ENCODE assay signal across 9 cellular contexts in the genomic region with DNA sequence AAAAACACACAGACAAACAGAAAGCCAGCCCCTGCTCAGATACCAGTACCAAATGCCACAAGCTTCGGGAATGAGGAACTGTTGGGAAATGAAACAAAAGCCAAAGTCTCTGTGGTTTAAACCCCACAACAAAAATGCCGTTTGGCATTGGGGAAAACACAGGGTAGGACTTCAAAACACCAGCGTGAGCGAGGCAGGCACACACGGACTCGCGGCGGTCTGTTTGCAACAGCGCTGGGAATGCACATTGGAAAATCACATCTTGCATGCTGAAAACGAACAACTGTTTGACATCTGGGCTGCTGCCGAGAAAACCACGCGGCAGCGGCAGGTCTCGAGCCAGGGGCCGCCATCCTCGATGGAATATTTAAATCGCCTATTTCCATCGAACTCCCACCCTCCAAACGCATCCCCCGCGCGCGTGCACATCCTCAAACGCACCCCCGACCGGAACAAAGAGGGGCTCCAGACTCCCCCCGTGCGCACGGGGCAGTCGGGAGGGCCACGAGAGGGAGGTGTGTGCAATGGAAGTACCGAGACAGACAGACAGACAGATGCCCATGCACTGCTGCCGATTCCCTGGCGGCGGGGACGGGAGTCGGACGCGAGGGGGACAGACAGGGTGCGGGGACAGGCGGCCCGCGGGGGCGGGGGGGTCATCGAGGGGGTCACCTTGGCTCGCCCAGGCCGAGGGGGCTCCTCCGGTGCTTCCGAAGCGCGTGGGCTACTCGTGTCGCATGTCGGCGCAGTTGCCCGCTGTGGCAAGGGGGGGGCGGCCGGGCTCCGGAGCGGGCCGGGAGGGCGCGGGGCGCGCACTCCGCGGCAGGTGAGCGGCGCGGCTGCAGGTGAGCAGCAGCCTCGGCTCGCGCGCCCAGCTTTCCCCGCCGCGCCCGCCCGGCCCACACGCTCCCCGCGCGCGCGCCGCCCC. TPM values are rescaled to one million over a fixed set of nuclear protein-coding genes. Genes with fewer than 3 reads are reported as not detected.
DNase-seq lines count a peak whose midpoint lies in the region; ATAC-seq lines count a peak whose summit lies in the region.
"Had no signal": no experiment of that assay in that cellular context is flagged by ENCODE, and none has a peak within 500 bp of the region (broad histone marks: within the 10 kb centered on the region; RNA-seq: fewer than 3 reads in every experiment).

GPR12 (minus strand) TSS at position 880 of the 928 bp plus-strand sequence. CDS start 959 bp downstream, outside the sequence.

- H3K27me3 ChIP-seq in CD4-positive, alpha-beta memory T cell (ENCODE audit: insufficient read depth, low read length), result peaks cover 15% of the 10 kb centered on the region
- peaks cover 6% of the 10 kb centered on the region for H3K27me3 ChIP-seq in endocrine pancreas (ENCODE audit: control insufficient read depth, insufficient read depth, low read length)
- peaks cover 72% of the 10 kb centered on the region for H3K27me3 ChIP-seq in neuron (ENCODE audit: insufficient read depth, low read length)

- H3K27ac Mint-ChIP-seq in CD4-positive, alpha-beta memory T cell, result no peak within 1 kb of the TSS

- no peaks in the 10 kb centered on the region for H3K9me3 Mint-ChIP-seq in CD4-positive, alpha-beta memory T cell

- ATAC-seq in GM21528 (IDR thresholded peaks at IDR 0.05; ENCODE audit: low FRiP score, unreplicated experiment) (no peak), HG02571 (IDR thresholded peaks at IDR 0.05; ENCODE audit: unreplicated experiment) (no peak)
- ATAC-seq: GM12878 had no signal

- peaks cover 37 to 48% of the 10 kb centered on the region in 2 donors for H3K27me3 Mint-ChIP-seq in CD4-positive, alpha-beta memory T cell

- no peak for DNase-seq in CD4-positive, alpha-beta memory T cell
- DNase-seq in NCI-H1092 (lab: John Stamatoyannopoulos, UW) (peak; percentile 30), NCI-H510A treated with DMSO at 0.1 percent for 48 hours (lab: John Stamatoyannopoulos, UW) (no peak), germinal center (ENCODE audit: low spot score) (no peak)

- no peak within 1 kb of the TSS for H3K27ac ChIP-seq in CD4-positive, alpha-beta memory T cell (ENCODE audit: low read depth, low read length)

- peaks cover 6% of the 10 kb centered on the region for H3K4me1 ChIP-seq in CD4-positive, alpha-beta memory T cell (ENCODE audit: insufficient read depth, low read length)
- no peaks in the 10 kb centered on the region for H3K4me1 ChIP-seq in endocrine pancreas (ENCODE audit: control insufficient read depth, insufficient read depth, low read length)
- H3K4me1 ChIP-seq in neuron (ENCODE audit: insufficient read depth, low read length), result peaks cover 4% of the 10 kb centered on the region

- H3K4me3 Mint-ChIP-seq in CD4-positive, alpha-beta memory T cell, result peak within 1 kb of the TSS; percentile 34 to 82 (median 68)

- intact Hi-C loops in CD4-positive, alpha-beta memory T cell (cut with micrococcal nuclease), result no loop called here

- H3K4me1 Mint-ChIP-seq in CD4-positive, alpha-beta memory T cell, result peaks cover 6 to 25% (median 7%) of the 10 kb centered on the region in 4 donors

- H3K36me3 ChIP-seq in CD4-positive, alpha-beta memory T cell (ENCODE audit: insufficient read depth, low read length), result no peaks in the 10 kb centered on the region
- H3K36me3 ChIP-seq in endocrine pancreas (ENCODE audit: control insufficient read depth, insufficient read depth, low read length) (no peaks in the 10 kb centered on the region), neuron (ENCODE audit: insufficient read depth, low read length) (no peaks in the 10 kb centered on the region)

- H3K9me3 ChIP-seq in CD4-positive, alpha-beta memory T cell (ENCODE audit: control insufficient read depth in 1 of 2, low read length in 2 of 2), result no peaks in the 10 kb centered on the region
- H3K9me3 ChIP-seq in endocrine pancreas (ENCODE audit: control insufficient read depth, low read length) (no peaks in the 10 kb centered on the region), neuron (ENCODE audit: low read length) (peaks cover 5% of the 10 kb centered on the region)

- no peak within 1 kb of the TSS for H3K9ac ChIP-seq in endocrine pancreas (ENCODE audit: control insufficient read depth, insufficient read depth, low read length)

- no peak within 1 kb of the TSS for H3K4me3 ChIP-seq in CD4-positive, alpha-beta memory T cell (ENCODE audit: low read length in 2 of 2)
- H3K4me3 ChIP-seq in endocrine pancreas (ENCODE audit: control insufficient read depth, insufficient read depth, low read length) (peak within 1 kb of the TSS; percentile 54), neuron (ENCODE audit: low read length) (peak within 1 kb of the TSS; percentile 24)
- H3K4me3 ChIP-seq: GM12878 had no signal

- H2AFZ ChIP-seq in neuron (ENCODE audit: low read depth, low read length), result peak within 1 kb of the TSS; percentile 2

- POLR2A ChIA-PET in CD4-positive, alpha-beta memory T cell (lab: Charles Lee; ENCODE audit: partially characterized antibody), result no interaction called here

- CTCF ChIA-PET in CD4-positive, alpha-beta memory T cell (lab: Charles Lee; ENCODE audit: partially characterized antibody), result no interaction called here

- H3K36me3 Mint-ChIP-seq in CD4-positive, alpha-beta memory T cell, result no peaks in the 10 kb centered on the region

RNA-seq across cellular contexts. Expression of gene GPR12, which starts in this region (rescaled TPM):
- total RNA-seq in CD4-positive, alpha-beta memory T cell, result not detected
- polyA plus RNA-seq in CD4-positive, alpha-beta memory T cell, result not detected
- total RNA-seq: GM12878 had no signal
- polyA plus RNA-seq: GM12878 had no signal

Comparison
In these comparisons a context has a peak if more than half of its experiments do, and no peak if none do; other contexts are left out.
1. H3K4me3 ChIP-seq: peak in endocrine pancreas (single experiment) and neuron (single experiment); none in CD4-positive, alpha-beta memory T cell (0 of 2).